8 cellular contexts compared by ENCODE assay signal in the genomic region with DNA sequence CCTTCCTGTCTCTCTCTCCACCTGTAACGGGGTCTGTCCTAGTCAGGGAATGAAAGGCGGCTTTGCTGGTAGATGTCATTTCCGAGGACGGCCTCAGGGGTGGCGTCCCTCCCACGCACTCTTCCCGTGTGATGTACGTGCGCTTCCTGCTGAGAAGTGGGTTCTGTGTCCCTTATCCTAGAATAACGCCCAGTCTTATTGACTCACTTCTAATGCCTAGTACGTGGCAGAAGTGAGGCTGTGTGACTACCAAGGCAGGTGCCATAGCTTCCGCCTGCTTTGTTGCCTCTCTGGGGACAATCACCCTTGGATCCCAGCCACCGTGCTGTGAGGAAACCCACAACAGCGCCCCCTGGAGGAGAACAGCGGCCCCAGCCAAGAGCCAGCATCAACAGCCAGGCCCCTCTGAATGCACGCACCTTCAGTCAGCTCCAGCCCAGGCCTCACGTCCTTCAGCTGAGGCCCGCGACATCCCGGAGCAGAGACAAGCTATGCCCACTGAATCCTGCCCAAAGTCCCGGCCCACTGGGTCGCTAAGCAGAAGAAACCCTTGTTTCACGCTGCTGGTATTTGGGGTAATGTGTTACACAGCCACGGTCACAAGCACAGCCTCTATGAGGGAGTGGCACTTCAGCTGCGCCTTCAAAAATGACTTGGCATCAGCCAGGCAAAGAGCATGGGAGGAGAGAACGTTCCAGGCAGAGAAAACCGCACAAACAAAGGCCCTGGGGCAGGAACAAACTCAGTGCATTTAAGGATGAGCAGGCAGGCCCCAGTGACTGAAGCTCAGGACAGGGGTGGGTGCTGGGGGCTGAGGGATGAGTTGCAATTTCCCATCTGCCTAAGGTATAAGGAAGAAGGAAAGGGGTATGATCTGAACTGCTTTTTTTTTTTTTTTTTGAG.
DNase-seq lines count a peak whose midpoint lies in the region; ATAC-seq and TF ChIP-seq lines count a peak whose summit lies in the region.

No MANE protein-coding gene starts in this region.

- peak overlapping the region in 4 of 8 donors; percentile 47 to 79 (median 60) for H3K27ac Mint-ChIP-seq in CD8-positive, alpha-beta memory T cell
- H3K27ac Mint-ChIP-seq in mesothelial cell of epicardium, result peak overlapping the region; percentile 33

- TF ChIP-seq EP300 in tibial nerve (IDR thresholded peaks at IDR 0.05), result no peak

- no peak overlapping the region for H3K27ac ChIP-seq in CD8-positive, alpha-beta memory T cell (ENCODE audit: low read depth, low read length)
- H3K27ac ChIP-seq in tibial nerve, result no peak overlapping the region

- CTCF ChIA-PET in CD8-positive, alpha-beta memory T cell (lab: Charles Lee), result interaction anchor here (0.7 to 1.5 kb wide), 4 partner anchors 8 to 238 kb away, joined by 3 to 4 read pairs (median 3); no protein-coding TSS in a partner anchor

- no peaks in the 10 kb centered on the region for H3K4me1 Mint-ChIP-seq in CD8-positive, alpha-beta memory T cell
- peaks cover 24% of the 10 kb centered on the region for H3K4me1 Mint-ChIP-seq in mesothelial cell of epicardium

- peak; percentile 15 to 64 (median 33) for DNase-seq in CD8-positive, alpha-beta memory T cell
- DNase-seq in Jurkat, Clone E6-1 (ENCODE audit: low read depth, low spot score), result peak; percentile 7
- peak; percentile 24 to 62 for DNase-seq in cardiac fibroblast (ENCODE audit: low read depth in 2 of 2)
- peak; percentile 44 to 72 for DNase-seq in mesothelial cell of epicardium (ENCODE audit: low spot score in 2 of 2, unreplicated experiment in 2 of 2)
- DNase-seq in tibial nerve (ENCODE audit: low spot score in 2 of 2), result no peak

- peak overlapping the region in 6 of 7 donors; percentile 8 to 71 (median 40) for H3K4me3 Mint-ChIP-seq in CD8-positive, alpha-beta memory T cell
- H3K4me3 Mint-ChIP-seq in mesothelial cell of epicardium, result no peak overlapping the region

- H3K27me3 ChIP-seq in CD8-positive, alpha-beta memory T cell (ENCODE audit: insufficient read depth, low read length, poor library complexity, severe bottlenecking), result no peaks in the 10 kb centered on the region
- peaks cover 0 to 9% of the 10 kb centered on the region in 2 donors for H3K27me3 ChIP-seq in tibial nerve

- no peak for ATAC-seq in GM21737 (IDR thresholded peaks at IDR 0.05; ENCODE audit: unreplicated experiment)
- ATAC-seq in GM19023 (IDR thresholded peaks at IDR 0.05; ENCODE audit: unreplicated experiment), result no peak

- H3K4me1 ChIP-seq in CD8-positive, alpha-beta memory T cell (ENCODE audit: insufficient read depth, low read length), result no peaks in the 10 kb centered on the region
- H3K4me1 ChIP-seq in tibial nerve, result no peaks in the 10 kb centered on the region

- no peaks in the 10 kb centered on the region for H3K9me3 ChIP-seq in CD8-positive, alpha-beta memory T cell (ENCODE audit: low read length)
- peaks cover 0 to 5% (median 0%) of the 10 kb centered on the region in 4 donors for H3K9me3 ChIP-seq in tibial nerve

- H3K27me3 Mint-ChIP-seq in CD8-positive, alpha-beta memory T cell, result peaks cover 10% of the 10 kb centered on the region in 2 donors
- no peaks in the 10 kb centered on the region for H3K27me3 Mint-ChIP-seq in mesothelial cell of epicardium (ENCODE audit: low read depth)

- no peak for TF ChIP-seq POLR2A in tibial nerve (IDR thresholded peaks at IDR 0.05)

- peaks cover 0 to 6% (median 0%) of the 10 kb centered on the region in 3 donors for H3K36me3 Mint-ChIP-seq in CD8-positive, alpha-beta memory T cell
- H3K36me3 Mint-ChIP-seq in mesothelial cell of epicardium, result no peaks in the 10 kb centered on the region

- 50 to 54% methylated on average over 25 to 27 of the region's 27 CpGs for WGBS in tibial nerve, 2 donors

- TF ChIP-seq CTCF in WI38 (IDR thresholded peaks at IDR 0.05; ENCODE audit: low read depth, low read length) (peak; percentile 47; the same call in 1 of the 2 replicates), cardiac fibroblast (IDR thresholded peaks at IDR 0.05; ENCODE audit: low read depth, low read length) (peak; percentile 72), mesothelial cell of epicardium (IDR thresholded peaks at IDR 0.05; ENCODE audit: unreplicated experiment) (peak; percentile 79), tibial nerve (IDR thresholded peaks at IDR 0.05) (peak in 3 of 5 experiments; percentile 17 to 20 (median 18))

- no peak overlapping the region for H3K4me3 ChIP-seq in CD8-positive, alpha-beta memory T cell (ENCODE audit: low read length)
- no peak overlapping the region for H3K4me3 ChIP-seq in Jurkat, Clone E6-1 (ENCODE audit: low read length)
- H3K4me3 ChIP-seq in WI38 (ENCODE audit: low read depth, low read length) (no peak overlapping the region), cardiac fibroblast (replicated peaks in 1 of 2; ENCODE audit: low read depth in 2 of 2, low read length in 2 of 2) (no peak overlapping the region), tibial nerve (no peak overlapping the region)

- H3K36me3 ChIP-seq in CD8-positive, alpha-beta memory T cell (ENCODE audit: insufficient read depth, low read length), result no peaks in the 10 kb centered on the region
- no peaks in the 10 kb centered on the region for H3K36me3 ChIP-seq in tibial nerve

- POLR2A ChIA-PET in CD8-positive, alpha-beta memory T cell (lab: Charles Lee), result no interaction called here

- H3K9me3 Mint-ChIP-seq in CD8-positive, alpha-beta memory T cell, result peaks cover 0 to 2% (median 0%) of the 10 kb centered on the region in 5 donors
- H3K9me3 Mint-ChIP-seq in mesothelial cell of epicardium, result peaks cover 10% of the 10 kb centered on the region

Comparison
In these comparisons a context has a peak if more than half of its experiments do, and no peak if none do; other contexts are left out.
1. DNase-seq: peak in CD8-positive, alpha-beta memory T cell (5 of 5), Jurkat, Clone E6-1 (single experiment), cardiac fibroblast (2 of 2) and mesothelial cell of epicardium (2 of 2); none in tibial nerve (0 of 2).
2. CTCF ChIP-seq: peak in every context shown above with its lines; median percentile 79 in mesothelial cell of epicardium; 72 in cardiac fibroblast; 47 in WI38; 18 in tibial nerve.